15 cellular contexts compared by ENCODE assay signal in genomic region chr9:84258371-84258770, GRCh38.
A peak's percentile ranks its signal among the peaks of the same experiment; 100 is the strongest.
DNase-seq lines count a peak whose midpoint lies in the region; ATAC-seq and TF ChIP-seq lines count a peak whose summit lies in the region.
"Had no signal": no experiment of that assay in that cellular context is flagged by ENCODE, and none has a peak within 500 bp of the region (broad histone marks: within the 10 kb centered on the region; RNA-seq: fewer than 3 reads in every experiment).

No MANE protein-coding gene starts in this region.

- H3K27me3 ChIP-seq in testis (no peaks in the 10 kb centered on the region), sigmoid colon (peaks cover 0 to 4% (median 0%) of the 10 kb centered on the region in 3 donors)
- H3K27me3 ChIP-seq: BLaER1 had no signal

- H3K9me3 ChIP-seq in T-helper 17 cell (ENCODE audit: control insufficient read depth, low read length, poor library complexity, severe bottlenecking) (no peaks in the 10 kb centered on the region), testis (no peaks in the 10 kb centered on the region), sigmoid colon (no peaks in the 10 kb centered on the region)
- H3K9me3 ChIP-seq: A549, BLaER1, Caco-2, HAP-1 had no signal

- intact Hi-C loops in Right ventricle myocardium inferior (cut with DNase I), result no loop called here
- intact Hi-C loops in left ventricle myocardium superior (cut with micrococcal nuclease), result no loop called here
- intact Hi-C loops in testis (cut with DNase I; ENCODE audit: low total_unique reads), result no loop called here
- intact Hi-C loops in sigmoid colon (cut with DNase I), result no loop called here

- H3K27ac ChIP-seq in testis (peak overlapping the region; percentile 57 to 73), sigmoid colon (no peak overlapping the region)
- H3K27ac ChIP-seq: A549, BLaER1 had no signal

- H3K36me3 ChIP-seq in testis (ENCODE audit: low read depth, missing control alignments) (no peaks in the 10 kb centered on the region), sigmoid colon (no peaks in the 10 kb centered on the region)
- H3K36me3 ChIP-seq: BLaER1, HAP-1 had no signal

- H3K4me1 Mint-ChIP-seq in T-helper 17 cell, result peaks cover 2% of the 10 kb centered on the region

- H3K4me1 ChIP-seq in testis (peaks cover 12% of the 10 kb centered on the region), sigmoid colon (no peaks in the 10 kb centered on the region)
- H3K4me1 ChIP-seq: A549, BLaER1, Caco-2, HAP-1 had no signal

- H3K27me3 Mint-ChIP-seq in T-helper 17 cell, result peaks cover 54% of the 10 kb centered on the region

- peak overlapping the region; percentile 47 for H3K27ac Mint-ChIP-seq in T-helper 17 cell
- H3K27ac Mint-ChIP-seq: CD8-positive, alpha-beta memory T cell had no signal

- H3K4me3 Mint-ChIP-seq in T-helper 17 cell, result peak overlapping the region; percentile 28
- H3K4me3 Mint-ChIP-seq: CD8-positive, alpha-beta memory T cell had no signal

- no peak for TF ChIP-seq EP300 in sigmoid colon (IDR thresholded peaks at IDR 0.05)

- no peak for DNase-seq in Right ventricle myocardium inferior (ENCODE audit: missing footprints)
- no peak for DNase-seq in left ventricle myocardium superior
- no peak for DNase-seq in T-helper 17 cell
- no peak for DNase-seq in left lobe of liver (ENCODE audit: low spot score)
- peak; percentile 87 for DNase-seq in testis
- DNase-seq in NCI-H2171 treated with DMSO at 0.1 percent for 48 hours (lab: John Stamatoyannopoulos, UW), result no peak
- DNase-seq in sigmoid colon, result no peak
- DNase-seq: Caco-2; CD8-positive, alpha-beta memory T cell; DND-41; IMR-90 had no signal

- WGBS in testis, 2 donors, result 34 to 52% methylated on average over 9 of the region's 9 CpGs
- WGBS in sigmoid colon, 2 donors, result 80 to 86% methylated on average over 9 of the region's 9 CpGs

- peak; percentile 35 for ATAC-seq in Right ventricle myocardium inferior
- ATAC-seq in left ventricle myocardium superior, result no peak
- no peak for ATAC-seq in T-helper 17 cell
- peak; percentile 60 for ATAC-seq in left lobe of liver
- no peak for ATAC-seq in GM18873 (IDR thresholded peaks at IDR 0.05; ENCODE audit: low FRiP score, unreplicated experiment)
- ATAC-seq: A549 had no signal

- no peak for TF ChIP-seq CTCF in testis (IDR thresholded peaks at IDR 0.05)
- no peak for TF ChIP-seq CTCF in sigmoid colon (IDR thresholded peaks at IDR 0.05)

- no peaks in the 10 kb centered on the region for H3K36me3 Mint-ChIP-seq in T-helper 17 cell (ENCODE audit: low read depth)
- H3K36me3 Mint-ChIP-seq: CD8-positive, alpha-beta memory T cell had no signal

- TF ChIP-seq POLR2A in testis (IDR thresholded peaks at IDR 0.05) (no peak), sigmoid colon (IDR thresholded peaks at IDR 0.05) (no peak)

- no peak overlapping the region for H3K4me3 ChIP-seq in testis
- H3K4me3 ChIP-seq in sigmoid colon, result no peak overlapping the region
- H3K4me3 ChIP-seq: A549, BLaER1, HAP-1 had no signal

Comparison
In these comparisons a context has a peak if more than half of its experiments do, and no peak if none do; other contexts are left out.
1. ATAC-seq: peak in Right ventricle myocardium inferior (single experiment) and left lobe of liver (single experiment); none in left ventricle myocardium superior (single experiment), T-helper 17 cell (single experiment) and GM18873 (single experiment).
2. H3K27ac ChIP-seq: peak in testis (2 of 2); none in sigmoid colon (0 of 4).